ENCODE assay signal across 1 cellular context in the genomic region with DNA sequence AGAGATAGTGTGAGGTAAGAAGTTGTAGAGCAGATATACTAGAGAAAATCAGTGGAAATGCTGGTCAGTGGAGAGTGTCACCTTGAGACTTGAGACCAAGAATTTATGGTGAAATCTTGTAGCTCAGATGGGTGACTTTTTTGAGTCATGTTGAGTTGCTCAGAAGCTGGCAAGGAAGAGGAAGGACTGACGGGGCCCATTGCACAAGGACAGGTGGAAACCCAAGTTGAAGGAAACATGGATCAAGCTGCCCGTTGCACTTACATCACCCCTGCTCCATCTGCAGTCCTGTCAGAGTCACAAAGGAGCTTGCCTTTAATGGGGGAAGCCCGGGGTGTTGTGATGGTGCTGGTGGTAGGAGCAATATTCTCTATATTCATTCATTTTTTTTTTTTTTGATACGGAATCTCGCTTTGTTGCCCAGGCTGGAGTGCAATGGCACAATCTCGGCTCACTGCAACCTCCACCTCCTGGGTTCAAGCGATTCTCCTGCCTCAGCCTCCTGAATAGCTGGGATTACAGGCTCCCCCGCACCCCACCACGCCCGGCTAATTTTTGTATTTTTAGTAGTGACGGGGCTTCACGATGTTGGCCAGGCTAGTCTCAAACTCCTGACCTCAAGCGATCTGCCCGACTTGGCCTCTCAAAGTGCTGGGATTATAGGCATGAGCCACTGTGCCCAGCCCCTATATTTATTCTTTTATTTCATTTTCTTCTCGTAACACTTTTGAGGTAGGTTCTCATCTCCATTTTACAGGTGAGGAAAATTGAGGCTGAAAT.
TF ChIP-seq lines count a peak whose summit lies in the region.

No MANE protein-coding gene starts in this region.

TF ChIP-seq in HepG2, 621 proteins besides CTCF, POLR2A, EP300 and RAD21 (continued from another document):
- TF ChIP-seq, protein P1, sequence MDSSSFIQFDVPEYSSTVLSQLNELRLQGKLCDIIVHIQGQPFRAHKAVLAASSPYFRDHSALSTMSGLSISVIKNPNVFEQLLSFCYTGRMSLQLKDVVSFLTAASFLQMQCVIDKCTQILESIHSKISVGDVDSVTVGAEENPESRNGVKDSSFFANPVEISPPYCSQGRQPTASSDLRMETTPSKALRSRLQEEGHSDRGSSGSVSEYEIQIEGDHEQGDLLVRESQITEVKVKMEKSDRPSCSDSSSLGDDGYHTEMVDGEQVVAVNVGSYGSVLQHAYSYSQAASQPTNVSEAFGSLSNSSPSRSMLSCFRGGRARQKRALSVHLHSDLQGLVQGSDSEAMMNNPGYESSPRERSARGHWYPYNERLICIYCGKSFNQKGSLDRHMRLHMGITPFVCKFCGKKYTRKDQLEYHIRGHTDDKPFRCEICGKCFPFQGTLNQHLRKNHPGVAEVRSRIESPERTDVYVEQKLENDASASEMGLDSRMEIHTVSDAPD (CRISPR knock-in tag; IDR thresholded peaks at IDR 0.05): no peak
- TF ChIP-seq, protein P2, sequence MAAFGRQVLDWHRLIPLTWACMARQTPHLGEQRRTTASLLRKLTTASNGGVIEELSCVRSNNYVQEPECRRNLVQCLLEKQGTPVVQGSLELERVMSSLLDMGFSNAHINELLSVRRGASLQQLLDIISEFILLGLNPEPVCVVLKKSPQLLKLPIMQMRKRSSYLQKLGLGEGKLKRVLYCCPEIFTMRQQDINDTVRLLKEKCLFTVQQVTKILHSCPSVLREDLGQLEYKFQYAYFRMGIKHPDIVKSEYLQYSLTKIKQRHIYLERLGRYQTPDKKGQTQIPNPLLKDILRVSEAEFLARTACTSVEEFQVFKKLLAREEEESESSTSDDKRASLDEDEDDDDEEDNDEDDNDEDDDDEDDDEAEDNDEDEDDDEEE (CRISPR knock-in tag; IDR thresholded peaks at IDR 0.05): no peak
- no peak for TF ChIP-seq KLF12 (CRISPR knock-in tag; IDR thresholded peaks at IDR 0.05; ENCODE audit: borderline replicate concordance)
